26 cellular contexts compared by ENCODE assay signal in the genomic region with DNA sequence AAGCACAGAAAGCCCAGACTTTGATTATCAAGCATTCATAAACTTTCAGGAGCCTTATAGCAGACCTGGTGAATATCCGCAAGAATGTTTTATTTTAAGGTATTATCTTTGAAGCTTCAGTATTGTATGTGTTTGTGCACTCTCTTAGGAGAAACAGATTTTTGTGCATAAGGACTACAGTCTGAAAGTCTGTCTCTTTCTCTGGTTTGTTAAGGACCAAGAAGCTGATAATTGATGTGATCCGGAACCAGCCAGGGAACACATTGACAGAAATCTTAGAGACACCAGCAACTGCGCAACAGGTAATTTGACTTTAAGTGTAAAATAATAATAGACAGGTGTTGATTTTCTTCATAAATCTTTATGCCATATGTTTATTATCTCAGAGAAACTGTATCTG.
"Had no signal": no experiment of that assay in that cellular context is flagged by ENCODE, and none has a peak within 500 bp of the region (broad histone marks: within the 10 kb centered on the region; RNA-seq: fewer than 3 reads in every experiment).

No MANE protein-coding gene starts in this region.

- H3K4me3 ChIP-seq: adrenal gland, cardiac muscle cell, left lung, lower lobe of right lung, mucosa of descending colon, right atrium auricular region, tibial nerve had no signal

- H3K4me3 Mint-ChIP-seq: activated B cell treated with CpG ODN at 0.5 μM for 24 hours; activated CD8-positive, alpha-beta memory T cell treated with anti-CD3 and anti-CD28 coated beads, Interleukin-2, amount 10 ng/mL, durations not matched to agents 7 days and 5 days; activated CD8-positive, alpha-beta T cell treated with anti-CD3 and anti-CD28 coated beads, Interleukin-2, amount 10 ng/mL, durations not matched to agents 7 days and 5 days; activated naive CD4-positive, alpha-beta T cell treated with anti-CD3 and anti-CD28 coated beads for 36 hours; activated naive CD8-positive, alpha-beta T cell treated with anti-CD3 and anti-CD28 coated beads for 36 hours; brain; effector memory CD8-positive, alpha-beta T cell; neural crest cell had no signal

- H3K36me3 ChIP-seq: adrenal gland, cardiac muscle cell, right atrium auricular region had no signal

- H3K27ac Mint-ChIP-seq: activated B cell treated with CpG ODN at 0.5 μM for 24 hours; activated CD8-positive, alpha-beta memory T cell treated with anti-CD3 and anti-CD28 coated beads, Interleukin-2, amount 10 ng/mL, durations not matched to agents 7 days and 5 days; activated CD8-positive, alpha-beta T cell treated with anti-CD3 and anti-CD28 coated beads, Interleukin-2, amount 10 ng/mL, durations not matched to agents 7 days and 5 days; activated naive CD4-positive, alpha-beta T cell treated with anti-CD3 and anti-CD28 coated beads for 36 hours; activated naive CD8-positive, alpha-beta T cell treated with anti-CD3 and anti-CD28 coated beads for 36 hours had no signal

- H3K4me1 Mint-ChIP-seq: activated B cell treated with CpG ODN at 0.5 μM for 24 hours had no signal

- H3K27ac ChIP-seq: cardiac muscle cell, left lung, lower lobe of right lung, right atrium auricular region had no signal

- H3K9me3 ChIP-seq: adrenal gland, left lung, lower lobe of right lung, mucosa of descending colon, right atrium auricular region, tibial nerve had no signal

- H3K27me3 Mint-ChIP-seq: activated B cell treated with CpG ODN at 0.5 μM for 24 hours; activated CD8-positive, alpha-beta memory T cell treated with anti-CD3 and anti-CD28 coated beads, Interleukin-2, amount 10 ng/mL, durations not matched to agents 7 days and 5 days; activated naive CD8-positive, alpha-beta T cell treated with anti-CD3 and anti-CD28 coated beads for 36 hours; brain; effector memory CD8-positive, alpha-beta T cell had no signal

- ATAC-seq: activated CD8-positive, alpha-beta memory T cell treated with anti-CD3 and anti-CD28 coated beads, Interleukin-2, amount 10 ng/mL, durations not matched to agents 7 days and 5 days; activated CD8-positive, alpha-beta T cell treated with anti-CD3 and anti-CD28 coated beads, Interleukin-2, amount 10 ng/mL, durations not matched to agents 7 days and 5 days; effector memory CD8-positive, alpha-beta T cell; esophagus mucosa; left lung; lower lobe of right lung; mucosa of descending colon had no signal

- DNase-seq: activated B cell treated with CpG ODN at 0.5 μM for 24 hours; activated CD4-positive, alpha-beta T cell treated with anti-CD3 and anti-CD28 coated beads, Interleukin-2, amount 50 U/mL, for 1 hour; activated CD8-positive, alpha-beta memory T cell treated with anti-CD3 and anti-CD28 coated beads, Interleukin-2, amount 10 ng/mL, durations not matched to agents 7 days and 5 days; activated CD8-positive, alpha-beta T cell treated with anti-CD3 and anti-CD28 coated beads, Interleukin-2, amount 10 ng/mL, durations not matched to agents 7 days and 5 days; activated effector memory CD4-positive, alpha-beta T cell treated with Interleukin-2 at 50 U/mL for 16 hours; activated naive CD4-positive, alpha-beta T cell treated with anti-CD3 and anti-CD28 coated beads for 36 hours; activated naive CD8-positive, alpha-beta T cell treated with anti-CD3 and anti-CD28 coated beads for 36 hours; adrenal gland; aorta; cortex of kidney; effector memory CD8-positive, alpha-beta T cell; foreskin fibroblast; left lung; lower lobe of right lung; mesendoderm; mucosa of descending colon; occipital lobe; stimulated activated naive CD4-positive, alpha-beta T cell treated with Interleukin-2 at 50 U/mL for 16 hours; T-helper 2 cell had no signal

- H3K27me3 ChIP-seq: adrenal gland, cardiac muscle cell, left lung, right atrium auricular region, tibial nerve had no signal

- FAIRE-seq: islet of Langerhans had no signal

- H3K4me1 ChIP-seq: lower lobe of right lung had no signal

- H3K9me3 Mint-ChIP-seq: activated B cell treated with CpG ODN at 0.5 μM for 24 hours; activated naive CD4-positive, alpha-beta T cell treated with anti-CD3 and anti-CD28 coated beads for 36 hours; activated naive CD8-positive, alpha-beta T cell treated with anti-CD3 and anti-CD28 coated beads for 36 hours; brain; effector memory CD8-positive, alpha-beta T cell; neural crest cell had no signal
